2 cellular contexts compared by ENCODE assay signal in the genomic region with DNA sequence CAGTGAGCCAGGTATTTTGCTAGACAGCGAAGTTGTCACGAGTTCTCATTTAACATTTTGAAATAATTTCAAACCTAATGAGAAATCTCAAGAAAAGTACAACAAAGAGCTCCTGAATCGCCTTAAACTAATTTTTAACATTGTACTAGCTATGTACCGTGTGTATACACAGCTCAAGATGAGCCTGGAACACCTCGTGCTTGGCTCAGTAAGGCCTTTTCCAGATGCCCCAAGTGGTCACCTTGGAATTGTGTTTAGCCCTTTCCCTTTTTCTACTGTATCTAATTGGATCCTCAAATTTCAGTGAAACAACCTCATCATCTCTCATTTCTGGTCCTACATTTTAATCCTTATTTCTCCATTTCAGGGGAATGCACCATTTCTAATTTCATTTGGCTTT.
TF ChIP-seq lines count a peak whose summit lies in the region.

No MANE protein-coding gene starts in this region.

TF ChIP-seq in GM23338, 12 proteins besides CTCF, POLR2A, EP300 and RAD21 (continued from another document):
- TF ChIP-seq, protein P1, sequence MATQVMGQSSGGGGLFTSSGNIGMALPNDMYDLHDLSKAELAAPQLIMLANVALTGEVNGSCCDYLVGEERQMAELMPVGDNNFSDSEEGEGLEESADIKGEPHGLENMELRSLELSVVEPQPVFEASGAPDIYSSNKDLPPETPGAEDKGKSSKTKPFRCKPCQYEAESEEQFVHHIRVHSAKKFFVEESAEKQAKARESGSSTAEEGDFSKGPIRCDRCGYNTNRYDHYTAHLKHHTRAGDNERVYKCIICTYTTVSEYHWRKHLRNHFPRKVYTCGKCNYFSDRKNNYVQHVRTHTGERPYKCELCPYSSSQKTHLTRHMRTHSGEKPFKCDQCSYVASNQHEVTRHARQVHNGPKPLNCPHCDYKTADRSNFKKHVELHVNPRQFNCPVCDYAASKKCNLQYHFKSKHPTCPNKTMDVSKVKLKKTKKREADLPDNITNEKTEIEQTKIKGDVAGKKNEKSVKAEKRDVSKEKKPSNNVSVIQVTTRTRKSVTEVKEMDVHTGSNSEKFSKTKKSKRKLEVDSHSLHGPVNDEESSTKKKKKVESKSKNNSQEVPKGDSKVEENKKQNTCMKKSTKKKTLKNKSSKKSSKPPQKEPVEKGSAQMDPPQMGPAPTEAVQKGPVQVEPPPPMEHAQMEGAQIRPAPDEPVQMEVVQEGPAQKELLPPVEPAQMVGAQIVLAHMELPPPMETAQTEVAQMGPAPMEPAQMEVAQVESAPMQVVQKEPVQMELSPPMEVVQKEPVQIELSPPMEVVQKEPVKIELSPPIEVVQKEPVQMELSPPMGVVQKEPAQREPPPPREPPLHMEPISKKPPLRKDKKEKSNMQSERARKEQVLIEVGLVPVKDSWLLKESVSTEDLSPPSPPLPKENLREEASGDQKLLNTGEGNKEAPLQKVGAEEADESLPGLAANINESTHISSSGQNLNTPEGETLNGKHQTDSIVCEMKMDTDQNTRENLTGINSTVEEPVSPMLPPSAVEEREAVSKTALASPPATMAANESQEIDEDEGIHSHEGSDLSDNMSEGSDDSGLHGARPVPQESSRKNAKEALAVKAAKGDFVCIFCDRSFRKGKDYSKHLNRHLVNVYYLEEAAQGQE (IDR thresholded peaks at IDR 0.05; ENCODE audit: unreplicated experiment): no peak
- TF ChIP-seq, protein P2, sequence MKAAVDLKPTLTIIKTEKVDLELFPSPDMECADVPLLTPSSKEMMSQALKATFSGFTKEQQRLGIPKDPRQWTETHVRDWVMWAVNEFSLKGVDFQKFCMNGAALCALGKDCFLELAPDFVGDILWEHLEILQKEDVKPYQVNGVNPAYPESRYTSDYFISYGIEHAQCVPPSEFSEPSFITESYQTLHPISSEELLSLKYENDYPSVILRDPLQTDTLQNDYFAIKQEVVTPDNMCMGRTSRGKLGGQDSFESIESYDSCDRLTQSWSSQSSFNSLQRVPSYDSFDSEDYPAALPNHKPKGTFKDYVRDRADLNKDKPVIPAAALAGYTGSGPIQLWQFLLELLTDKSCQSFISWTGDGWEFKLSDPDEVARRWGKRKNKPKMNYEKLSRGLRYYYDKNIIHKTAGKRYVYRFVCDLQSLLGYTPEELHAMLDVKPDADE (IDR thresholded peaks at IDR 0.05): no peak
- TF ChIP-seq NANOG (IDR thresholded peaks at IDR 0.05; ENCODE audit: borderline replicate concordance): no peak
- no peak for TF ChIP-seq CREB1 (CRISPR knock-in tag; IDR thresholded peaks at IDR 0.05; ENCODE audit: low read depth)
- TF ChIP-seq JUNB (IDR thresholded peaks at IDR 0.05; ENCODE audit: unreplicated experiment): no peak
- TF ChIP-seq, protein P3, sequence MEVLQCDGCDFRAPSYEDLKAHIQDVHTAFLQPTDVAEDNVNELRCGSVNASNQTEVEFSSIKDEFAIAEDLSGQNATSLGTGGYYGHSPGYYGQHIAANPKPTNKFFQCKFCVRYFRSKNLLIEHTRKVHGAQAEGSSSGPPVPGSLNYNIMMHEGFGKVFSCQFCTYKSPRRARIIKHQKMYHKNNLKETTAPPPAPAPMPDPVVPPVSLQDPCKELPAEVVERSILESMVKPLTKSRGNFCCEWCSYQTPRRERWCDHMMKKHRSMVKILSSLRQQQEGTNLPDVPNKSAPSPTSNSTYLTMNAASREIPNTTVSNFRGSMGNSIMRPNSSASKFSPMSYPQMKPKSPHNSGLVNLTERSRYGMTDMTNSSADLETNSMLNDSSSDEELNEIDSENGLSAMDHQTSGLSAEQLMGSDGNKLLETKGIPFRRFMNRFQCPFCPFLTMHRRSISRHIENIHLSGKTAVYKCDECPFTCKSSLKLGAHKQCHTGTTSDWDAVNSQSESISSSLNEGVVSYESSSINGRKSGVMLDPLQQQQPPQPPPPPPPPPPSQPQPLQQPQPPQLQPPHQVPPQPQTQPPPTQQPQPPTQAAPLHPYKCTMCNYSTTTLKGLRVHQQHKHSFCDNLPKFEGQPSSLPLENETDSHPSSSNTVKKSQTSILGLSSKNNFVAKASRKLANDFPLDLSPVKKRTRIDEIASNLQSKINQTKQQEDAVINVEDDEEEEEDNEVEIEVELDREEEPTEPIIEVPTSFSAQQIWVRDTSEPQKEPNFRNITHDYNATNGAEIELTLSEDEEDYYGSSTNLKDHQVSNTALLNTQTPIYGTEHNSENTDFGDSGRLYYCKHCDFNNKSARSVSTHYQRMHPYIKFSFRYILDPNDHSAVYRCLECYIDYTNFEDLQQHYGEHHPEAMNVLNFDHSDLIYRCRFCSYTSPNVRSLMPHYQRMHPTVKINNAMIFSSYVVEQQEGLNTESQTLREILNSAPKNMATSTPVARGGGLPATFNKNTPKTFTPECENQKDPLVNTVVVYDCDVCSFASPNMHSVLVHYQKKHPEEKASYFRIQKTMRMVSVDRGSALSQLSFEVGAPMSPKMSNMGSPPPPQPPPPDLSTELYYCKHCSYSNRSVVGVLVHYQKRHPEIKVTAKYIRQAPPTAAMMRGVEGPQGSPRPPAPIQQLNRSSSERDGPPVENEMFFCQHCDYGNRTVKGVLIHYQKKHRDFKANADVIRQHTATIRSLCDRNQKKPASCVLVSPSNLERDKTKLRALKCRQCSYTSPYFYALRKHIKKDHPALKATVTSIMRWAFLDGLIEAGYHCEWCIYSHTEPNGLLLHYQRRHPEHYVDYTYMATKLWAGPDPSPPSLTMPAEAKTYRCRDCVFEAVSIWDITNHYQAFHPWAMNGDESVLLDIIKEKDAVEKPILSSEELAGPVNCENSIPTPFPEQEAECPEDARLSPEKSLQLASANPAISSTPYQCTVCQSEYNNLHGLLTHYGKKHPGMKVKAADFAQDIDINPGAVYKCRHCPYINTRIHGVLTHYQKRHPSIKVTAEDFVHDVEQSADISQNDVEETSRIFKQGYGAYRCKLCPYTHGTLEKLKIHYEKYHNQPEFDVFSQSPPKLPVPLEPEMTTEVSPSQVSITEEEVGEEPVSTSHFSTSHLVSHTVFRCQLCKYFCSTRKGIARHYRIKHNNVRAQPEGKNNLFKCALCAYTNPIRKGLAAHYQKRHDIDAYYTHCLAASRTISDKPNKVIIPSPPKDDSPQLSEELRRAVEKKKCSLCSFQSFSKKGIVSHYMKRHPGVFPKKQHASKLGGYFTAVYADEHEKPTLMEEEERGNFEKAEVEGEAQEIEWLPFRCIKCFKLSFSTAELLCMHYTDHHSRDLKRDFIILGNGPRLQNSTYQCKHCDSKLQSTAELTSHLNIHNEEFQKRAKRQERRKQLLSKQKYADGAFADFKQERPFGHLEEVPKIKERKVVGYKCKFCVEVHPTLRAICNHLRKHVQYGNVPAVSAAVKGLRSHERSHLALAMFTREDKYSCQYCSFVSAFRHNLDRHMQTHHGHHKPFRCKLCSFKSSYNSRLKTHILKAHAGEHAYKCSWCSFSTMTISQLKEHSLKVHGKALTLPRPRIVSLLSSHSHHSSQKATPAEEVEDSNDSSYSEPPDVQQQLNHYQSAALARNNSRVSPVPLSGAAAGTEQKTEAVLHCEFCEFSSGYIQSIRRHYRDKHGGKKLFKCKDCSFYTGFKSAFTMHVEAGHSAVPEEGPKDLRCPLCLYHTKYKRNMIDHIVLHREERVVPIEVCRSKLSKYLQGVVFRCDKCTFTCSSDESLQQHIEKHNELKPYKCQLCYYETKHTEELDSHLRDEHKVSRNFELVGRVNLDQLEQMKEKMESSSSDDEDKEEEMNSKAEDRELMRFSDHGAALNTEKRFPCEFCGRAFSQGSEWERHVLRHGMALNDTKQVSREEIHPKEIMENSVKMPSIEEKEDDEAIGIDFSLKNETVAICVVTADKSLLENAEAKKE (CRISPR knock-in tag; IDR thresholded peaks at IDR 0.05): no peak
- TF ChIP-seq STAT1 (IDR thresholded peaks at IDR 0.05; ENCODE audit: unreplicated experiment): no peak
- no peak for TF ChIP-seq EZH2 (IDR thresholded peaks at IDR 0.05; ENCODE audit: low read depth, unreplicated experiment)
- TF ChIP-seq EZH2phosphoT487 (IDR thresholded peaks at IDR 0.05; ENCODE audit: unreplicated experiment): no peak

TF ChIP-seq in WTC11, 78 proteins besides CTCF, POLR2A, EP300 and RAD21 (continued from another document):
- TF ChIP-seq, protein P4, sequence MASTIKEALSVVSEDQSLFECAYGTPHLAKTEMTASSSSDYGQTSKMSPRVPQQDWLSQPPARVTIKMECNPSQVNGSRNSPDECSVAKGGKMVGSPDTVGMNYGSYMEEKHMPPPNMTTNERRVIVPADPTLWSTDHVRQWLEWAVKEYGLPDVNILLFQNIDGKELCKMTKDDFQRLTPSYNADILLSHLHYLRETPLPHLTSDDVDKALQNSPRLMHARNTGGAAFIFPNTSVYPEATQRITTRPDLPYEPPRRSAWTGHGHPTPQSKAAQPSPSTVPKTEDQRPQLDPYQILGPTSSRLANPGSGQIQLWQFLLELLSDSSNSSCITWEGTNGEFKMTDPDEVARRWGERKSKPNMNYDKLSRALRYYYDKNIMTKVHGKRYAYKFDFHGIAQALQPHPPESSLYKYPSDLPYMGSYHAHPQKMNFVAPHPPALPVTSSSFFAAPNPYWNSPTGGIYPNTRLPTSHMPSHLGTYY (CRISPR knock-in tag; IDR thresholded peaks at IDR 0.05): no peak
- TF ChIP-seq ZBTB21 (CRISPR knock-in tag; IDR thresholded peaks at IDR 0.05; ENCODE audit: borderline replicate concordance) (no peak), KAT7 (CRISPR knock-in tag; IDR thresholded peaks at IDR 0.05; ENCODE audit: borderline replicate concordance) (no peak), TEAD4 (CRISPR knock-in tag; IDR thresholded peaks at IDR 0.05) (no peak)
